13 cellular contexts compared by ENCODE assay signal in the genomic region with DNA sequence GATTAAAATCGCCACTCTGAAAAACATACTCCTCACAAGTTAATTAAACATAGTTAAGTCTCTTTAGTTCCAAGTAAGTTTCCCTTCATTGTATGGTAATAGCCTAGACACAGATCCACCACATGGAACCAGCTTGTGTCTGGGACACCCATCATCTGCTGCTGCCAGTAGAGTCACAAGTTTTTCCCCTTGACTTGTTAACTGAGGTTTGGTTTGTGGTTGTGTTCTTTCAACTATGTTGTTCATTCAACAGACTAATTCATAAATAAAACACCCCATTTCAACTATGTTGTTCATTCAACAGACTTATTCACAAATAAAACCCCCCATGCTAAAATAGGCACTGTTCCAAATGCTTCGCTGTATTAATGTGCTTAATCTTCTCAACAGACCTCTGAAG. TPM values are rescaled to one million over a fixed set of nuclear protein-coding genes. Genes with fewer than 3 reads are reported as not detected.
DNase-seq lines count a peak whose midpoint lies in the region; ATAC-seq and TF ChIP-seq lines count a peak whose summit lies in the region.
"Had no signal": no experiment of that assay in that cellular context is flagged by ENCODE, and none has a peak within 500 bp of the region (broad histone marks: within the 10 kb centered on the region; RNA-seq: fewer than 3 reads in every experiment).

No MANE protein-coding gene starts in this region.

- no peaks in the 10 kb centered on the region for H3K27me3 ChIP-seq in tibial artery

- peak; percentile 20 for DNase-seq in activated naive CD4-positive, alpha-beta T cell treated with anti-CD3 and anti-CD28 coated beads for 36 hours
- no peak for DNase-seq in activated naive CD4-positive, alpha-beta T cell treated with Interleukin-2 at 50 U/mL for 16 hours
- DNase-seq in naive B cell (peak; percentile 14), tibial artery (no peak), GF-D8 (lab: John Stamatoyannopoulos, UW) (no peak)
- DNase-seq: effector CD8-positive, alpha-beta T cell; HCEC 1CT; stimulated activated CD4-positive, alpha-beta T cell treated with anti-CD3 and anti-CD28 coated beads, Interleukin-12 subunit alpha, Interleukin-12 subunit beta, amount 100 ng/mL, for 4 hours; stimulated activated CD8-positive, alpha-beta memory T cell treated with anti-CD3 and anti-CD28 coated beads, Interleukin-4, amount 100 ng/mL, for 48 hours had no signal

- intact Hi-C loops in activated naive CD4-positive, alpha-beta T cell treated with anti-CD3 and anti-CD28 coated beads for 36 hours (cut with micrococcal nuclease) = loop anchor here (2.0 kb wide), 1 partner anchor 23 kb away; no protein-coding TSS in a partner anchor
- intact Hi-C loops in tibial artery (cut with DNase I; ENCODE audit: low total_unique reads) = no loop called here

- CTCF ChIA-PET in activated naive CD4-positive, alpha-beta T cell treated with anti-CD3 and anti-CD28 coated beads for 36 hours (lab: Charles Lee) = interaction anchor here (2.9 kb wide), 1 partner anchor 10 kb away, joined by 22 read pairs; no protein-coding TSS in a partner anchor

- peak; percentile 49 for ATAC-seq in activated T-helper 17 cell treated with anti-CD3 and anti-CD28 coated beads, Interleukin-2, amount 50 U/mL, for 72 hours (replicated peaks)
- peak; percentile 38 to 43 for ATAC-seq in naive B cell (ENCODE audit: low read depth in 2 of 2)
- no peak for ATAC-seq in HG03565 (IDR thresholded peaks at IDR 0.05; ENCODE audit: unreplicated experiment)
- no peak for ATAC-seq in GM18502 (IDR thresholded peaks at IDR 0.05; ENCODE audit: poor library complexity, unreplicated experiment)
- ATAC-seq: K562 had no signal

- no peaks in the 10 kb centered on the region for H3K9me3 ChIP-seq in tibial artery

- H3K4me1 Mint-ChIP-seq in activated naive CD4-positive, alpha-beta T cell treated with anti-CD3 and anti-CD28 coated beads for 36 hours (ENCODE audit: low read depth) = peaks cover 87% of the 10 kb centered on the region
- H3K4me1 Mint-ChIP-seq in activated T-helper 17 cell treated with anti-CD3 and anti-CD28 coated beads, Interleukin-2, amount 50 U/mL, for 72 hours = peaks cover 48% of the 10 kb centered on the region
- peaks cover 56 to 94% (median 76%) of the 10 kb centered on the region in 3 donors for H3K4me1 Mint-ChIP-seq in naive B cell

- peaks cover 3 to 100% (median 77%) of the 10 kb centered on the region in 4 donors for H3K4me1 ChIP-seq in tibial artery

- no peaks in the 10 kb centered on the region for H3K27me3 Mint-ChIP-seq in activated naive CD4-positive, alpha-beta T cell treated with anti-CD3 and anti-CD28 coated beads for 36 hours (ENCODE audit: low read depth)
- no peaks in the 10 kb centered on the region for H3K27me3 Mint-ChIP-seq in activated T-helper 17 cell treated with anti-CD3 and anti-CD28 coated beads, Interleukin-2, amount 50 U/mL, for 72 hours
- H3K27me3 Mint-ChIP-seq in naive B cell = no peaks in the 10 kb centered on the region

- peak overlapping the region; percentile 79 for H3K27ac Mint-ChIP-seq in activated naive CD4-positive, alpha-beta T cell treated with anti-CD3 and anti-CD28 coated beads for 36 hours
- H3K27ac Mint-ChIP-seq in activated T-helper 17 cell treated with anti-CD3 and anti-CD28 coated beads, Interleukin-2, amount 50 U/mL, for 72 hours = peak overlapping the region; percentile 80
- H3K27ac Mint-ChIP-seq in naive B cell = peak overlapping the region; percentile 9 to 89 (median 71)

- H3K4me3 ChIP-seq in tibial artery = no peak overlapping the region
- H3K4me3 ChIP-seq: K562 had no signal

- peak overlapping the region; percentile 64 to 70 for H3K27ac ChIP-seq in tibial artery

- H3K9me3 Mint-ChIP-seq in activated naive CD4-positive, alpha-beta T cell treated with anti-CD3 and anti-CD28 coated beads for 36 hours = no peaks in the 10 kb centered on the region
- no peaks in the 10 kb centered on the region for H3K9me3 Mint-ChIP-seq in activated T-helper 17 cell treated with anti-CD3 and anti-CD28 coated beads, Interleukin-2, amount 50 U/mL, for 72 hours
- H3K9me3 Mint-ChIP-seq in naive B cell = no peaks in the 10 kb centered on the region

- peaks cover 18% of the 10 kb centered on the region for H3K36me3 Mint-ChIP-seq in activated naive CD4-positive, alpha-beta T cell treated with anti-CD3 and anti-CD28 coated beads for 36 hours (ENCODE audit: low read depth)
- peaks cover 93% of the 10 kb centered on the region for H3K36me3 Mint-ChIP-seq in activated T-helper 17 cell treated with anti-CD3 and anti-CD28 coated beads, Interleukin-2, amount 50 U/mL, for 72 hours (ENCODE audit: low read depth)
- H3K36me3 Mint-ChIP-seq in naive B cell = peaks cover 0 to 5% of the 10 kb centered on the region in 2 donors

- peaks cover 0 to 11% (median 0%) of the 10 kb centered on the region in 3 donors for H3K36me3 ChIP-seq in tibial artery

- TF ChIP-seq CTCF in tibial artery (IDR thresholded peaks at IDR 0.05) = no peak

- H3K4me3 Mint-ChIP-seq in activated naive CD4-positive, alpha-beta T cell treated with anti-CD3 and anti-CD28 coated beads for 36 hours = no peak overlapping the region
- H3K4me3 Mint-ChIP-seq in activated T-helper 17 cell treated with anti-CD3 and anti-CD28 coated beads, Interleukin-2, amount 50 U/mL, for 72 hours = peak overlapping the region; percentile 75
- H3K4me3 Mint-ChIP-seq in naive B cell = peak overlapping the region in 6 of 8 donors; percentile 0 to 84 (median 50)

RNA-seq across cellular contexts. Expression of a gene that starts 24.4 kb away (rescaled TPM):
- 100 to 1,000 TPM; 528 to 576 TPM for total RNA-seq in activated naive CD4-positive, alpha-beta T cell treated with anti-CD3 and anti-CD28 coated beads for 36 hours
- total RNA-seq in activated T-helper 17 cell treated with anti-CD3 and anti-CD28 coated beads, Interleukin-2, amount 50 U/mL, for 72 hours = 100 to 1,000 TPM; 247 to 515 TPM
- polyA plus RNA-seq in naive B cell (ENCODE audit: low read depth in 6 of 6) = 10 to 100 TPM; 41.6 to 51.5 (median 44.8) TPM

Comparison
In these comparisons a context has a peak if more than half of its experiments do, and no peak if none do; other contexts are left out.
1. DNase-seq: peak in activated naive CD4-positive, alpha-beta T cell treated with anti-CD3 and anti-CD28 coated beads for 36 hours (single experiment) and naive B cell (single experiment); none in activated naive CD4-positive, alpha-beta T cell treated with Interleukin-2 at 50 U/mL for 16 hours (single experiment), tibial artery (0 of 2) and GF-D8 (single experiment).
2. ATAC-seq: peak in activated T-helper 17 cell treated with anti-CD3 and anti-CD28 coated beads, Interleukin-2, amount 50 U/mL, for 72 hours (single experiment) and naive B cell (2 of 2); none in HG03565 (single experiment) and GM18502 (single experiment).
3. Peak in every context shown above with its lines, with median percentiles within 50 percentile points of each other: H3K27ac Mint-ChIP-seq.